ENCODE assay signal across 1 cellular context in the genomic region with DNA sequence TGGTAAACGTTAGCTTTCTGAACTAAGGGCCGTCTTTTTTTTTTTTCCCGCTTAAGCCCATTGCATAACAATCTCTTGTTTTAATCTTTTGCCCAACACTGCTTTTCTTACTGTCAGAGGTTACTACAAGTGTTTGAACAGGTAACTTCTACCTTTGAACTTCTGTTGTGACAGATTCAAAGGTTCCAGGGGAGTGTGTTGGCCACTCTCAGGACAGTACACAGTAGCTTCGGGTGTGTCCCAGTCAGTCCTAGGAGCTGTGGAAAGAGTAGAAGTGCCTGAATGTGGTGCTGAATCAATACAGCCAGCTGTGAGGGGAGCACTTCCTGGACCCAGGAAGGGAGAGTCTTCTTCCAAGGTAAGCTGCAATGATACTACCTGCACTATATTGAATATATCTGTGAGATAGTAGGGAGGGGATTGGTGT.
TF ChIP-seq lines count a peak whose summit lies in the region.

A gene with protein sequence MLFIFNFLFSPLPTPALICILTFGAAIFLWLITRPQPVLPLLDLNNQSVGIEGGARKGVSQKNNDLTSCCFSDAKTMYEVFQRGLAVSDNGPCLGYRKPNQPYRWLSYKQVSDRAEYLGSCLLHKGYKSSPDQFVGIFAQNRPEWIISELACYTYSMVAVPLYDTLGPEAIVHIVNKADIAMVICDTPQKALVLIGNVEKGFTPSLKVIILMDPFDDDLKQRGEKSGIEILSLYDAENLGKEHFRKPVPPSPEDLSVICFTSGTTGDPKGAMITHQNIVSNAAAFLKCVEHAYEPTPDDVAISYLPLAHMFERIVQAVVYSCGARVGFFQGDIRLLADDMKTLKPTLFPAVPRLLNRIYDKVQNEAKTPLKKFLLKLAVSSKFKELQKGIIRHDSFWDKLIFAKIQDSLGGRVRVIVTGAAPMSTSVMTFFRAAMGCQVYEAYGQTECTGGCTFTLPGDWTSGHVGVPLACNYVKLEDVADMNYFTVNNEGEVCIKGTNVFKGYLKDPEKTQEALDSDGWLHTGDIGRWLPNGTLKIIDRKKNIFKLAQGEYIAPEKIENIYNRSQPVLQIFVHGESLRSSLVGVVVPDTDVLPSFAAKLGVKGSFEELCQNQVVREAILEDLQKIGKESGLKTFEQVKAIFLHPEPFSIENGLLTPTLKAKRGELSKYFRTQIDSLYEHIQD (plus strand): TSS at position 205 of the 427 bp plus-strand sequence. CDS start 20,831 bp downstream, outside the sequence.

TF ChIP-seq in HepG2, 621 proteins besides CTCF, POLR2A, EP300 and RAD21 (continued from another document and continues in another):
- no peak for TF ChIP-seq ZNF235 (CRISPR knock-in tag; IDR thresholded peaks at IDR 0.05; ENCODE audit: borderline replicate concordance)
- TF ChIP-seq ZNF292 (CRISPR knock-in tag; IDR thresholded peaks at IDR 0.05; ENCODE audit: borderline replicate concordance, low read depth): peak; percentile 82; the same call in 1 of the 2 replicates
- no peak for TF ChIP-seq ZFP90 (CRISPR knock-in tag; IDR thresholded peaks at IDR 0.05; ENCODE audit: borderline replicate concordance)
- TF ChIP-seq ZNF605 (CRISPR knock-in tag; IDR thresholded peaks at IDR 0.05): peak; percentile 69; the same call in 1 of the 2 replicates
- no peak for TF ChIP-seq RBM22 (optimal IDR thresholded peaks at IDR 0.05; ENCODE audit: low read length)
- TF ChIP-seq ZNF224 (CRISPR knock-in tag; IDR thresholded peaks at IDR 0.05): no peak
- TF ChIP-seq GPN1 (CRISPR knock-in tag; IDR thresholded peaks at IDR 0.05; ENCODE audit: borderline replicate concordance): no peak
- TF ChIP-seq ZNF121 (CRISPR knock-in tag; IDR thresholded peaks at IDR 0.05): no peak
- TF ChIP-seq ZBTB1 (CRISPR knock-in tag; IDR thresholded peaks at IDR 0.05; ENCODE audit: borderline replicate concordance): no peak
- peak; percentile 91 for TF ChIP-seq SAP130 (CRISPR knock-in tag; IDR thresholded peaks at IDR 0.05; ENCODE audit: low read depth)
- TF ChIP-seq ZNF138 (CRISPR knock-in tag; IDR thresholded peaks at IDR 0.05; ENCODE audit: low read depth): no peak
- TF ChIP-seq FOXA1 (IDR thresholded peaks at IDR 0.05): no peak
- peak; percentile 79 for TF ChIP-seq FOXA1 (CRISPR knock-in tag; IDR thresholded peaks at IDR 0.05)
- TF ChIP-seq RFXANK (CRISPR knock-in tag; IDR thresholded peaks at IDR 0.05): no peak
- TF ChIP-seq ARNT2 (CRISPR knock-in tag; IDR thresholded peaks at IDR 0.05; ENCODE audit: low read depth): no peak
- TF ChIP-seq, protein P1, sequence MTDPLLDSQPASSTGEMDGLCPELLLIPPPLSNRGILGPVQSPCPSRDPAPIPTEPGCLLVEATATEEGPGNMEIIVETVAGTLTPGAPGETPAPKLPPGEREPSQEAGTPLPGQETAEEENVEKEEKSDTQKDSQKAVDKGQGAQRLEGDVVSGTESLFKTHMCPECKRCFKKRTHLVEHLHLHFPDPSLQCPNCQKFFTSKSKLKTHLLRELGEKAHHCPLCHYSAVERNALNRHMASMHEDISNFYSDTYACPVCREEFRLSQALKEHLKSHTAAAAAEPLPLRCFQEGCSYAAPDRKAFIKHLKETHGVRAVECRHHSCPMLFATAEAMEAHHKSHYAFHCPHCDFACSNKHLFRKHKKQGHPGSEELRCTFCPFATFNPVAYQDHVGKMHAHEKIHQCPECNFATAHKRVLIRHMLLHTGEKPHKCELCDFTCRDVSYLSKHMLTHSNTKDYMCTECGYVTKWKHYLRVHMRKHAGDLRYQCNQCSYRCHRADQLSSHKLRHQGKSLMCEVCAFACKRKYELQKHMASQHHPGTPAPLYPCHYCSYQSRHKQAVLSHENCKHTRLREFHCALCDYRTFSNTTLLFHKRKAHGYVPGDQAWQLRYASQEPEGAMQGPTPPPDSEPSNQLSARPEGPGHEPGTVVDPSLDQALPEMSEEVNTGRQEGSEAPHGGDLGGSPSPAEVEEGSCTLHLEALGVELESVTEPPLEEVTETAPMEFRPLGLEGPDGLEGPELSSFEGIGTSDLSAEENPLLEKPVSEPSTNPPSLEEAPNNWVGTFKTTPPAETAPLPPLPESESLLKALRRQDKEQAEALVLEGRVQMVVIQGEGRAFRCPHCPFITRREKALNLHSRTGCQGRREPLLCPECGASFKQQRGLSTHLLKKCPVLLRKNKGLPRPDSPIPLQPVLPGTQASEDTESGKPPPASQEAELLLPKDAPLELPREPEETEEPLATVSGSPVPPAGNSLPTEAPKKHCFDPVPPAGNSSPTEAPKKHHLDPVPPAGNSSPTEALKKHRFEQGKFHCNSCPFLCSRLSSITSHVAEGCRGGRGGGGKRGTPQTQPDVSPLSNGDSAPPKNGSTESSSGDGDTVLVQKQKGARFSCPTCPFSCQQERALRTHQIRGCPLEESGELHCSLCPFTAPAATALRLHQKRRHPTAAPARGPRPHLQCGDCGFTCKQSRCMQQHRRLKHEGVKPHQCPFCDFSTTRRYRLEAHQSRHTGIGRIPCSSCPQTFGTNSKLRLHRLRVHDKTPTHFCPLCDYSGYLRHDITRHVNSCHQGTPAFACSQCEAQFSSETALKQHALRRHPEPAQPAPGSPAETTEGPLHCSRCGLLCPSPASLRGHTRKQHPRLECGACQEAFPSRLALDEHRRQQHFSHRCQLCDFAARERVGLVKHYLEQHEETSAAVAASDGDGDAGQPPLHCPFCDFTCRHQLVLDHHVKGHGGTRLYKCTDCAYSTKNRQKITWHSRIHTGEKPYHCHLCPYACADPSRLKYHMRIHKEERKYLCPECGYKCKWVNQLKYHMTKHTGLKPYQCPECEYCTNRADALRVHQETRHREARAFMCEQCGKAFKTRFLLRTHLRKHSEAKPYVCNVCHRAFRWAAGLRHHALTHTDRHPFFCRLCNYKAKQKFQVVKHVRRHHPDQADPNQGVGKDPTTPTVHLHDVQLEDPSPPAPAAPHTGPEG (CRISPR knock-in tag; IDR thresholded peaks at IDR 0.05): no peak
- peak; percentile 69; the same call in 1 of the 2 replicates for TF ChIP-seq ZSCAN22 (CRISPR knock-in tag; IDR thresholded peaks at IDR 0.05)
- no peak for TF ChIP-seq ARID2 (CRISPR knock-in tag; IDR thresholded peaks at IDR 0.05; ENCODE audit: borderline replicate concordance)
- TF ChIP-seq ZNF251 (CRISPR knock-in tag; IDR thresholded peaks at IDR 0.05): no peak
- TF ChIP-seq KDM4B (CRISPR knock-in tag; IDR thresholded peaks at IDR 0.05): no peak; the same call in 1 of the 2 replicates
- peak; percentile 77; the same call in 1 of the 2 replicates for TF ChIP-seq SIX1 (CRISPR knock-in tag; IDR thresholded peaks at IDR 0.05; ENCODE audit: borderline replicate concordance)
- 0 out of 2 replicates have a peak, but pooled peaks have one; percentile 16 for TF ChIP-seq JUN (CRISPR knock-in tag; IDR thresholded peaks at IDR 0.05)
- TF ChIP-seq NFRKB (IDR thresholded peaks at IDR 0.05): no peak
- no peak for TF ChIP-seq ZNF564 (CRISPR knock-in tag; IDR thresholded peaks at IDR 0.05)
- 0 out of 2 replicates have a peak, but pooled peaks have one; percentile 30 for TF ChIP-seq SNAI1 (CRISPR knock-in tag; IDR thresholded peaks at IDR 0.05; ENCODE audit: borderline replicate concordance)
- TF ChIP-seq ZNF619 (CRISPR knock-in tag; IDR thresholded peaks at IDR 0.05): no peak
- TF ChIP-seq KMT2B (CRISPR knock-in tag; IDR thresholded peaks at IDR 0.05): 0 out of 2 replicates have a peak, but pooled peaks have one; percentile 45
- TF ChIP-seq THAP11 (CRISPR knock-in tag; IDR thresholded peaks at IDR 0.05): peak; percentile 75
- 0 out of 2 replicates have a peak, but pooled peaks have one; percentile 13 for TF ChIP-seq STAG1 (CRISPR knock-in tag; IDR thresholded peaks at IDR 0.05)
- no peak for TF ChIP-seq ZNF547 (CRISPR knock-in tag; IDR thresholded peaks at IDR 0.05)
- TF ChIP-seq, protein P2, sequence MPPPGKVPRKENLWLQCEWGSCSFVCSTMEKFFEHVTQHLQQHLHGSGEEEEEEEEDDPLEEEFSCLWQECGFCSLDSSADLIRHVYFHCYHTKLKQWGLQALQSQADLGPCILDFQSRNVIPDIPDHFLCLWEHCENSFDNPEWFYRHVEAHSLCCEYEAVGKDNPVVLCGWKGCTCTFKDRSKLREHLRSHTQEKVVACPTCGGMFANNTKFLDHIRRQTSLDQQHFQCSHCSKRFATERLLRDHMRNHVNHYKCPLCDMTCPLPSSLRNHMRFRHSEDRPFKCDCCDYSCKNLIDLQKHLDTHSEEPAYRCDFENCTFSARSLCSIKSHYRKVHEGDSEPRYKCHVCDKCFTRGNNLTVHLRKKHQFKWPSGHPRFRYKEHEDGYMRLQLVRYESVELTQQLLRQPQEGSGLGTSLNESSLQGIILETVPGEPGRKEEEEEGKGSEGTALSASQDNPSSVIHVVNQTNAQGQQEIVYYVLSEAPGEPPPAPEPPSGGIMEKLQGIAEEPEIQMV (CRISPR knock-in tag; IDR thresholded peaks at IDR 0.05; ENCODE audit: low read depth): no peak
- TF ChIP-seq, protein P3, sequence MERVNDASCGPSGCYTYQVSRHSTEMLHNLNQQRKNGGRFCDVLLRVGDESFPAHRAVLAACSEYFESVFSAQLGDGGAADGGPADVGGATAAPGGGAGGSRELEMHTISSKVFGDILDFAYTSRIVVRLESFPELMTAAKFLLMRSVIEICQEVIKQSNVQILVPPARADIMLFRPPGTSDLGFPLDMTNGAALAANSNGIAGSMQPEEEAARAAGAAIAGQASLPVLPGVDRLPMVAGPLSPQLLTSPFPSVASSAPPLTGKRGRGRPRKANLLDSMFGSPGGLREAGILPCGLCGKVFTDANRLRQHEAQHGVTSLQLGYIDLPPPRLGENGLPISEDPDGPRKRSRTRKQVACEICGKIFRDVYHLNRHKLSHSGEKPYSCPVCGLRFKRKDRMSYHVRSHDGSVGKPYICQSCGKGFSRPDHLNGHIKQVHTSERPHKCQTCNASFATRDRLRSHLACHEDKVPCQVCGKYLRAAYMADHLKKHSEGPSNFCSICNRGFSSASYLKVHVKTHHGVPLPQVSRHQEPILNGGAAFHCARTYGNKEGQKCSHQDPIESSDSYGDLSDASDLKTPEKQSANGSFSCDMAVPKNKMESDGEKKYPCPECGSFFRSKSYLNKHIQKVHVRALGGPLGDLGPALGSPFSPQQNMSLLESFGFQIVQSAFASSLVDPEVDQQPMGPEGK (CRISPR knock-in tag; IDR thresholded peaks at IDR 0.05): peak; percentile 30; the same call in 1 of the 2 replicates
- no peak for TF ChIP-seq RAD51 (IDR thresholded peaks at IDR 0.05; ENCODE audit: borderline replicate concordance)
- TF ChIP-seq, protein P4, sequence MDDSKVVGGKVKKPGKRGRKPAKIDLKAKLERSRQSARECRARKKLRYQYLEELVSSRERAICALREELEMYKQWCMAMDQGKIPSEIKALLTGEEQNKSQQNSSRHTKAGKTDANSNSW (CRISPR knock-in tag; IDR thresholded peaks at IDR 0.05; ENCODE audit: borderline replicate concordance): no peak
- no peak for TF ChIP-seq ZFP62 (CRISPR knock-in tag; IDR thresholded peaks at IDR 0.05)
- TF ChIP-seq, protein P5, sequence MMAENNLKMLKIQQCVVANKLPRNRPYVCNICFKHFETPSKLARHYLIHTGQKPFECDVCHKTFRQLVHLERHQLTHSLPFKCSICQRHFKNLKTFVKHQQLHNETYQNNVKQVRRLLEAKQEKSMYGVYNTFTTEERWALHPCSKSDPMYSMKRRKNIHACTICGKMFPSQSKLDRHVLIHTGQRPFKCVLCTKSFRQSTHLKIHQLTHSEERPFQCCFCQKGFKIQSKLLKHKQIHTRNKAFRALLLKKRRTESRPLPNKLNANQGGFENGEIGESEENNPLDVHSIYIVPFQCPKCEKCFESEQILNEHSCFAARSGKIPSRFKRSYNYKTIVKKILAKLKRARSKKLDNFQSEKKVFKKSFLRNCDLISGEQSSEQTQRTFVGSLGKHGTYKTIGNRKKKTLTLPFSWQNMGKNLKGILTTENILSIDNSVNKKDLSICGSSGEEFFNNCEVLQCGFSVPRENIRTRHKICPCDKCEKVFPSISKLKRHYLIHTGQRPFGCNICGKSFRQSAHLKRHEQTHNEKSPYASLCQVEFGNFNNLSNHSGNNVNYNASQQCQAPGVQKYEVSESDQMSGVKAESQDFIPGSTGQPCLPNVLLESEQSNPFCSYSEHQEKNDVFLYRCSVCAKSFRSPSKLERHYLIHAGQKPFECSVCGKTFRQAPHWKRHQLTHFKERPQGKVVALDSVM (CRISPR knock-in tag; IDR thresholded peaks at IDR 0.05): no peak
- TF ChIP-seq, protein P6, sequence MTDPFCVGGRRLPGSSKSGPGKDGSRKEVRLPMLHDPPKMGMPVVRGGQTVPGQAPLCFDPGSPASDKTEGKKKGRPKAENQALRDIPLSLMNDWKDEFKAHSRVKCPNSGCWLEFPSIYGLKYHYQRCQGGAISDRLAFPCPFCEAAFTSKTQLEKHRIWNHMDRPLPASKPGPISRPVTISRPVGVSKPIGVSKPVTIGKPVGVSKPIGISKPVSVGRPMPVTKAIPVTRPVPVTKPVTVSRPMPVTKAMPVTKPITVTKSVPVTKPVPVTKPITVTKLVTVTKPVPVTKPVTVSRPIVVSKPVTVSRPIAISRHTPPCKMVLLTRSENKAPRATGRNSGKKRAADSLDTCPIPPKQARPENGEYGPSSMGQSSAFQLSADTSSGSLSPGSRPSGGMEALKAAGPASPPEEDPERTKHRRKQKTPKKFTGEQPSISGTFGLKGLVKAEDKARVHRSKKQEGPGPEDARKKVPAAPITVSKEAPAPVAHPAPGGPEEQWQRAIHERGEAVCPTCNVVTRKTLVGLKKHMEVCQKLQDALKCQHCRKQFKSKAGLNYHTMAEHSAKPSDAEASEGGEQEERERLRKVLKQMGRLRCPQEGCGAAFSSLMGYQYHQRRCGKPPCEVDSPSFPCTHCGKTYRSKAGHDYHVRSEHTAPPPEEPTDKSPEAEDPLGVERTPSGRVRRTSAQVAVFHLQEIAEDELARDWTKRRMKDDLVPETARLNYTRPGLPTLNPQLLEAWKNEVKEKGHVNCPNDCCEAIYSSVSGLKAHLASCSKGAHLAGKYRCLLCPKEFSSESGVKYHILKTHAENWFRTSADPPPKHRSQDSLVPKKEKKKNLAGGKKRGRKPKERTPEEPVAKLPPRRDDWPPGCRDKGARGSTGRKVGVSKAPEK (CRISPR knock-in tag; IDR thresholded peaks at IDR 0.05; ENCODE audit: borderline replicate concordance): no peak; the same call in 1 of the 2 replicates
- no peak for TF ChIP-seq ZBTB42 (CRISPR knock-in tag; IDR thresholded peaks at IDR 0.05)
- TF ChIP-seq ZNF33B (CRISPR knock-in tag; IDR thresholded peaks at IDR 0.05): no peak
- TF ChIP-seq, protein P7, sequence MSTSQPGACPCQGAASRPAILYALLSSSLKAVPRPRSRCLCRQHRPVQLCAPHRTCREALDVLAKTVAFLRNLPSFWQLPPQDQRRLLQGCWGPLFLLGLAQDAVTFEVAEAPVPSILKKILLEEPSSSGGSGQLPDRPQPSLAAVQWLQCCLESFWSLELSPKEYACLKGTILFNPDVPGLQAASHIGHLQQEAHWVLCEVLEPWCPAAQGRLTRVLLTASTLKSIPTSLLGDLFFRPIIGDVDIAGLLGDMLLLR (CRISPR knock-in tag; IDR thresholded peaks at IDR 0.05): no peak
- TF ChIP-seq ZNF607 (CRISPR knock-in tag; IDR thresholded peaks at IDR 0.05; ENCODE audit: borderline replicate concordance): no peak
- TF ChIP-seq, protein P8, sequence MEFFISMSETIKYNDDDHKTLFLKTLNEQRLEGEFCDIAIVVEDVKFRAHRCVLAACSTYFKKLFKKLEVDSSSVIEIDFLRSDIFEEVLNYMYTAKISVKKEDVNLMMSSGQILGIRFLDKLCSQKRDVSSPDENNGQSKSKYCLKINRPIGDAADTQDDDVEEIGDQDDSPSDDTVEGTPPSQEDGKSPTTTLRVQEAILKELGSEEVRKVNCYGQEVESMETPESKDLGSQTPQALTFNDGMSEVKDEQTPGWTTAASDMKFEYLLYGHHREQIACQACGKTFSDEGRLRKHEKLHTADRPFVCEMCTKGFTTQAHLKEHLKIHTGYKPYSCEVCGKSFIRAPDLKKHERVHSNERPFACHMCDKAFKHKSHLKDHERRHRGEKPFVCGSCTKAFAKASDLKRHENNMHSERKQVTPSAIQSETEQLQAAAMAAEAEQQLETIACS (CRISPR knock-in tag; IDR thresholded peaks at IDR 0.05): no peak
- no peak for TF ChIP-seq ZNF383 (CRISPR knock-in tag; IDR thresholded peaks at IDR 0.05; ENCODE audit: borderline replicate concordance)
- TF ChIP-seq RARG (CRISPR knock-in tag; IDR thresholded peaks at IDR 0.05; ENCODE audit: low read depth): no peak
- TF ChIP-seq ZNF674 (CRISPR knock-in tag; IDR thresholded peaks at IDR 0.05; ENCODE audit: low read depth): no peak
- 0 out of 2 replicates have a peak, but pooled peaks have one; percentile 53 for TF ChIP-seq ARNTL (CRISPR knock-in tag; IDR thresholded peaks at IDR 0.05)
